In genomic region chr2:202072737-202073396, GRCh38 we compare ENCODE assay signal across 20 cellular contexts. TPM values are rescaled to one million over a fixed set of nuclear protein-coding genes. Genes with fewer than 3 reads are reported as not detected.
DNase-seq lines count a peak whose midpoint lies in the region; ATAC-seq and TF ChIP-seq lines count a peak whose summit lies in the region.
"Had no signal": no experiment of that assay in that cellular context is flagged by ENCODE, and none has a peak within 500 bp of the region (broad histone marks: within the 10 kb centered on the region; RNA-seq: fewer than 3 reads in every experiment).

Gene KIAA2012, plus strand, starts transcription at chr2:202073255. Its CDS starts 373 bp downstream, at chr2:202073628.

- DNase-seq in G401 (ENCODE audit: low spot score) (peak; percentile 83), NCI-H2227 treated with DMSO at 0.1 percent for 48 hours (lab: John Stamatoyannopoulos, UW) (peak; percentile 64), ecto neural progenitor cell (ENCODE audit: low spot score) (peak; percentile 55), neural progenitor cell (ENCODE audit: low spot score) (peak; percentile 56), SW 1271 (lab: John Stamatoyannopoulos, UW) (no peak), posterior vena cava (ENCODE audit: low spot score) (no peak), EL (no peak)
- DNase-seq: activated naive CD4-positive, alpha-beta T cell; esophagus squamous epithelium; HCEC 1CT; kidney glomerular epithelial cell; MG63; NCI-H2081; ovary; SHP77; stimulated activated CD4-positive, alpha-beta T cell treated with anti-CD3 and anti-CD28 coated beads, Interleukin-12 subunit alpha, Interleukin-12 subunit beta, amount 100 ng/mL, for 4 hours; stimulated activated naive B cell treated with anti-CD40 and anti-IgM and Interleukin-4, amounts not matched to agents 10 μg/mL and 1 μg/mL and 100 μg/mL, for 72 hours; T-helper 2 cell had no signal

- no peaks in the 10 kb centered on the region for H3K9me3 Mint-ChIP-seq in neural progenitor cell

- H3K36me3 Mint-ChIP-seq in neural progenitor cell, result peaks cover 3% of the 10 kb centered on the region
- H3K36me3 Mint-ChIP-seq: stimulated activated naive B cell treated with anti-CD40 and anti-IgM and Interleukin-4, amounts not matched to agents 10 μg/mL and 1 μg/mL and 100 μg/mL, for 72 hours had no signal

- in situ Hi-C loops in G401 (cut with HindIII; ENCODE audit: low sequenced_read_pairs), result no loop called here

- peaks cover 11% of the 10 kb centered on the region for H3K4me1 ChIP-seq in neural progenitor cell
- H3K4me1 ChIP-seq: esophagus squamous epithelium had no signal

- no peak within 1 kb of the TSS for H3K4me3 ChIP-seq in neural progenitor cell
- H3K4me3 ChIP-seq: esophagus squamous epithelium, MG63, ovary had no signal

- H3K4me2 ChIP-seq in neural progenitor cell, result no peak within 1 kb of the TSS

- no peaks in the 10 kb centered on the region for H3K27me3 Mint-ChIP-seq in neural progenitor cell (ENCODE audit: insufficient read depth, low read depth)

- intact Hi-C loops in posterior vena cava (cut with DNase I), result no loop called here

- no peaks in the 10 kb centered on the region for H3K9me3 ChIP-seq in neural progenitor cell (ENCODE audit: low read depth)
- H3K9me3 ChIP-seq: esophagus squamous epithelium, MG63, ovary had no signal

- H3K27ac ChIP-seq in neural progenitor cell, result no peak within 1 kb of the TSS
- H3K27ac ChIP-seq: esophagus squamous epithelium, ovary had no signal

- no peak within 1 kb of the TSS for H3K4me3 Mint-ChIP-seq in neural progenitor cell
- H3K4me3 Mint-ChIP-seq: stimulated activated naive B cell treated with anti-CD40 and anti-IgM and Interleukin-4, amounts not matched to agents 10 μg/mL and 1 μg/mL and 100 μg/mL, for 72 hours had no signal

- H3K9ac ChIP-seq in neural progenitor cell, result no peak within 1 kb of the TSS

- peaks cover 6% of the 10 kb centered on the region for H4K20me1 ChIP-seq in neural progenitor cell (ENCODE audit: low read depth)

- no peaks in the 10 kb centered on the region for H3K36me3 ChIP-seq in neural progenitor cell
- H3K36me3 ChIP-seq: esophagus squamous epithelium, MG63, ovary had no signal

- TF ChIP-seq CTCF in neural progenitor cell (IDR thresholded peaks at IDR 0.05), result no peak

- peaks cover 47% of the 10 kb centered on the region for H3K4me1 Mint-ChIP-seq in neural progenitor cell

- H3F3A ChIP-seq in neural progenitor cell (ENCODE audit: low read depth), result no peaks in the 10 kb centered on the region

- no peaks in the 10 kb centered on the region for H3K27me3 ChIP-seq in neural progenitor cell
- H3K27me3 ChIP-seq: esophagus squamous epithelium, MG63, ovary had no signal

- H3K79me2 ChIP-seq in neural progenitor cell (ENCODE audit: low read depth), result no peaks in the 10 kb centered on the region

- no peak within 1 kb of the TSS for H2AFZ ChIP-seq in neural progenitor cell (replicated peaks)

- ATAC-seq in GM21526 (IDR thresholded peaks at IDR 0.05; ENCODE audit: low FRiP score, unreplicated experiment), result no peak

- peak within 1 kb of the TSS; percentile 87 for H3K27ac Mint-ChIP-seq in neural progenitor cell
- H3K27ac Mint-ChIP-seq: stimulated activated naive B cell treated with anti-CD40 and anti-IgM and Interleukin-4, amounts not matched to agents 10 μg/mL and 1 μg/mL and 100 μg/mL, for 72 hours had no signal

RNA-seq across cellular contexts. Expression of gene KIAA2012, which starts in this region (rescaled TPM):
- total RNA-seq in G401 (2014; rRNA removed; shearing (Covaris generic)), result not detected in 2 replicates
- total RNA-seq in neural progenitor cell (ENCODE audit: low replicate concordance), result not detected in 2 replicates
- total RNA-seq in posterior vena cava, result not detected
- total RNA-seq: astrocyte, esophagus squamous epithelium had no signal

Comparison
In these comparisons a context has a peak if more than half of its experiments do, and no peak if none do; other contexts are left out.
1. Peak in DNase-seq in G401; RNA of the gene not detected or under 1 TPM.
2. Peak in DNase-seq in neural progenitor cell; RNA of the gene not detected or under 1 TPM.
3. DNase-seq: peak in NCI-H2227 treated with DMSO at 0.1 percent for 48 hours (single experiment) and ecto neural progenitor cell (single experiment); none in SW 1271 (0 of 2), posterior vena cava (single experiment) and EL (single experiment).